Comparison of ENCODE assay signal across 1 cellular context in genomic region chr7:39540320-39540719, GRCh38.
A peak's percentile ranks its signal among the peaks of the same experiment; 100 is the strongest.
TF ChIP-seq lines count a peak whose summit lies in the region.

No MANE protein-coding gene starts in this region.

TF ChIP-seq in HepG2, 621 proteins besides CTCF, POLR2A, EP300 and RAD21 (continued from another document):
- TF ChIP-seq, protein P1, sequence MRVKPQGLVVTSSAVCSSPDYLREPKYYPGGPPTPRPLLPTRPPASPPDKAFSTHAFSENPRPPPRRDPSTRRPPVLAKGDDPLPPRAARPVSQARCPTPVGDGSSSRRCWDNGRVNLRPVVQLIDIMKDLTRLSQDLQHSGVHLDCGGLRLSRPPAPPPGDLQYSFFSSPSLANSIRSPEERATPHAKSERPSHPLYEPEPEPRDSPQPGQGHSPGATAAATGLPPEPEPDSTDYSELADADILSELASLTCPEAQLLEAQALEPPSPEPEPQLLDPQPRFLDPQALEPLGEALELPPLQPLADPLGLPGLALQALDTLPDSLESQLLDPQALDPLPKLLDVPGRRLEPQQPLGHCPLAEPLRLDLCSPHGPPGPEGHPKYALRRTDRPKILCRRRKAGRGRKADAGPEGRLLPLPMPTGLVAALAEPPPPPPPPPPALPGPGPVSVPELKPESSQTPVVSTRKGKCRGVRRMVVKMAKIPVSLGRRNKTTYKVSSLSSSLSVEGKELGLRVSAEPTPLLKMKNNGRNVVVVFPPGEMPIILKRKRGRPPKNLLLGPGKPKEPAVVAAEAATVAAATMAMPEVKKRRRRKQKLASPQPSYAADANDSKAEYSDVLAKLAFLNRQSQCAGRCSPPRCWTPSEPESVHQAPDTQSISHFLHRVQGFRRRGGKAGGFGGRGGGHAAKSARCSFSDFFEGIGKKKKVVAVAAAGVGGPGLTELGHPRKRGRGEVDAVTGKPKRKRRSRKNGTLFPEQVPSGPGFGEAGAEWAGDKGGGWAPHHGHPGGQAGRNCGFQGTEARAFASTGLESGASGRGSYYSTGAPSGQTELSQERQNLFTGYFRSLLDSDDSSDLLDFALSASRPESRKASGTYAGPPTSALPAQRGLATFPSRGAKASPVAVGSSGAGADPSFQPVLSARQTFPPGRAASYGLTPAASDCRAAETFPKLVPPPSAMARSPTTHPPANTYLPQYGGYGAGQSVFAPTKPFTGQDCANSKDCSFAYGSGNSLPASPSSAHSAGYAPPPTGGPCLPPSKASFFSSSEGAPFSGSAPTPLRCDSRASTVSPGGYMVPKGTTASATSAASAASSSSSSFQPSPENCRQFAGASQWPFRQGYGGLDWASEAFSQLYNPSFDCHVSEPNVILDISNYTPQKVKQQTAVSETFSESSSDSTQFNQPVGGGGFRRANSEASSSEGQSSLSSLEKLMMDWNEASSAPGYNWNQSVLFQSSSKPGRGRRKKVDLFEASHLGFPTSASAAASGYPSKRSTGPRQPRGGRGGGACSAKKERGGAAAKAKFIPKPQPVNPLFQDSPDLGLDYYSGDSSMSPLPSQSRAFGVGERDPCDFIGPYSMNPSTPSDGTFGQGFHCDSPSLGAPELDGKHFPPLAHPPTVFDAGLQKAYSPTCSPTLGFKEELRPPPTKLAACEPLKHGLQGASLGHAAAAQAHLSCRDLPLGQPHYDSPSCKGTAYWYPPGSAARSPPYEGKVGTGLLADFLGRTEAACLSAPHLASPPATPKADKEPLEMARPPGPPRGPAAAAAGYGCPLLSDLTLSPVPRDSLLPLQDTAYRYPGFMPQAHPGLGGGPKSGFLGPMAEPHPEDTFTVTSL (CRISPR knock-in tag; IDR thresholded peaks at IDR 0.05; ENCODE audit: borderline replicate concordance): peak; percentile 78
- no peak for TF ChIP-seq FOXM1 (CRISPR knock-in tag; IDR thresholded peaks at IDR 0.05)
- TF ChIP-seq, protein P2, sequence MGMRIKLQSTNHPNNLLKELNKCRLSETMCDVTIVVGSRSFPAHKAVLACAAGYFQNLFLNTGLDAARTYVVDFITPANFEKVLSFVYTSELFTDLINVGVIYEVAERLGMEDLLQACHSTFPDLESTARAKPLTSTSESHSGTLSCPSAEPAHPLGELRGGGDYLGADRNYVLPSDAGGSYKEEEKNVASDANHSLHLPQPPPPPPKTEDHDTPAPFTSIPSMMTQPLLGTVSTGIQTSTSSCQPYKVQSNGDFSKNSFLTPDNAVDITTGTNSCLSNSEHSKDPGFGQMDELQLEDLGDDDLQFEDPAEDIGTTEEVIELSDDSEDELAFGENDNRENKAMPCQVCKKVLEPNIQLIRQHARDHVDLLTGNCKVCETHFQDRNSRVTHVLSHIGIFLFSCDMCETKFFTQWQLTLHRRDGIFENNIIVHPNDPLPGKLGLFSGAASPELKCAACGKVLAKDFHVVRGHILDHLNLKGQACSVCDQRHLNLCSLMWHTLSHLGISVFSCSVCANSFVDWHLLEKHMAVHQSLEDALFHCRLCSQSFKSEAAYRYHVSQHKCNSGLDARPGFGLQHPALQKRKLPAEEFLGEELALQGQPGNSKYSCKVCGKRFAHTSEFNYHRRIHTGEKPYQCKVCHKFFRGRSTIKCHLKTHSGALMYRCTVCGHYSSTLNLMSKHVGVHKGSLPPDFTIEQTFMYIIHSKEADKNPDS (CRISPR knock-in tag; IDR thresholded peaks at IDR 0.05): no peak
- TF ChIP-seq ZNF343 (CRISPR knock-in tag; IDR thresholded peaks at IDR 0.05): no peak
- 0 out of 2 replicates have a peak, but pooled peaks have one; percentile 31 for TF ChIP-seq HMGXB3 (CRISPR knock-in tag; IDR thresholded peaks at IDR 0.05; ENCODE audit: borderline replicate concordance)
- no peak for TF ChIP-seq NR2F2 (IDR thresholded peaks at IDR 0.05; ENCODE audit: borderline replicate concordance, low read depth)
- no peak for TF ChIP-seq BCL6 (CRISPR knock-in tag; IDR thresholded peaks at IDR 0.05)
- TF ChIP-seq ARID5B (CRISPR knock-in tag; IDR thresholded peaks at IDR 0.05): peak; percentile 67
- TF ChIP-seq NR2F6 (IDR thresholded peaks at IDR 0.05): no peak
- no peak for TF ChIP-seq NR2F6 (CRISPR knock-in tag; IDR thresholded peaks at IDR 0.05)
- TF ChIP-seq ZNF644 (CRISPR knock-in tag; IDR thresholded peaks at IDR 0.05; ENCODE audit: low read depth): peak; percentile 56; the same call in 1 of the 2 replicates
- peak; percentile 43; the same call in 1 of the 2 replicates for TF ChIP-seq KDM6A (CRISPR knock-in tag; IDR thresholded peaks at IDR 0.05; ENCODE audit: low read depth)
- peak; percentile 29 for TF ChIP-seq HDAC2 (CRISPR knock-in tag; IDR thresholded peaks at IDR 0.05)
- TF ChIP-seq ZMYM2 (CRISPR knock-in tag; IDR thresholded peaks at IDR 0.05): 0 out of 2 replicates have a peak, but pooled peaks have one; percentile 50
- 0 out of 2 replicates have a peak, but pooled peaks have one; percentile 30 for TF ChIP-seq ZNF430 (CRISPR knock-in tag; IDR thresholded peaks at IDR 0.05)
- no peak for TF ChIP-seq SNAPC4 (CRISPR knock-in tag; IDR thresholded peaks at IDR 0.05)
